8 cellular contexts compared by ENCODE assay signal in the genomic region with DNA sequence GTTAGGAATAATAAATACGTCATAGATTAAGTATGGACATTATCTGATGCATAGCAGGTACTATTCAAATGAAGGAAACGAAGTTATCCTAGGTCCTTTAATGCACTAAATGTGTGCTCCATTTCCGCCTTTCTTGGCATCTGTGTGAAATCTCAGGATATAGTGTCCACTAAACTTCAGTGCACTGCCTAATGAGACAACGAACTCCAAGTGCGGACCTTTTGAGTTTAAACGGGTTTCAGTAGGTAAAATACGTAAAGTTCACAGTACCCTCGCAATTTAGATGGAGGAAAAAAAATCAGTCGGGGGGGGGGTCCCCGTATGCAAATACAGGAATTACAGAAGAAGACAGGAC. TPM values are rescaled to one million over a fixed set of nuclear protein-coding genes. Genes with fewer than 3 reads are reported as not detected.
DNase-seq lines count a peak whose midpoint lies in the region; ATAC-seq and TF ChIP-seq lines count a peak whose summit lies in the region.

No MANE protein-coding gene starts in this region.

- 1% methylated on average over 10 of the region's 10 CpGs for WGBS in testis, 2 donors

- H3K27ac ChIP-seq in layer of hippocampus (ENCODE audit: low read depth, low read length) = peak overlapping the region; percentile 91
- peak overlapping the region; percentile 98 to 99 for H3K27ac ChIP-seq in testis

- H3K36me3 ChIP-seq in GM06990 (ENCODE audit: control insufficient read depth, insufficient read depth, low read length) (no peaks in the 10 kb centered on the region), testis (ENCODE audit: low read depth, missing control alignments) (no peaks in the 10 kb centered on the region)

- H3K27me3 ChIP-seq in GM06990 (replicated peaks; ENCODE audit: control insufficient read depth, insufficient read depth, low read length) (no peaks in the 10 kb centered on the region), layer of hippocampus (ENCODE audit: control insufficient read depth, insufficient read depth, low read length) (no peaks in the 10 kb centered on the region), testis (no peaks in the 10 kb centered on the region)

- no peak for DNase-seq in GM06990 (ENCODE audit: extremely low read depth, insufficient read length)
- DNase-seq in astrocyte of the cerebellum (ENCODE audit: low read depth) = peak; percentile 3
- DNase-seq in testis = no peak
- DNase-seq in posterior vena cava (ENCODE audit: low spot score) = no peak
- DNase-seq in NCI-H187 treated with DMSO at 0.1 percent for 48 hours (lab: John Stamatoyannopoulos, UW) = no peak
- no peak for DNase-seq in Ammon's horn (ENCODE audit: low spot score)

- intact Hi-C loops in testis (cut with DNase I; ENCODE audit: low total_unique reads) = no loop called here
- intact Hi-C loops in posterior vena cava (cut with DNase I) = no loop called here

- H3K9me3 ChIP-seq in testis = no peaks in the 10 kb centered on the region

- H3K4me1 ChIP-seq in testis = peaks cover 14% of the 10 kb centered on the region

- peak; percentile 1 for ATAC-seq in HG03066 (IDR thresholded peaks at IDR 0.05; ENCODE audit: low read depth, unreplicated experiment)

- in situ Hi-C loops in astrocyte of the cerebellum (cut with HindIII; ENCODE audit: low sequenced_read_pairs) = no loop called here

- H3K4me3 ChIP-seq in GM06990 (replicated peaks; ENCODE audit: low read depth, low read length) (peak overlapping the region; percentile 86), astrocyte of the cerebellum (ENCODE audit: low read depth, low read length) (peak overlapping the region; percentile 65), testis (peak overlapping the region; percentile 88)

- no peak for TF ChIP-seq POLR2A in testis (IDR thresholded peaks at IDR 0.05)

- TF ChIP-seq CTCF in GM06990 (IDR thresholded peaks at IDR 0.05; ENCODE audit: insufficient read depth, low read length, poor library complexity, severe bottlenecking) = no peak
- no peak for TF ChIP-seq CTCF in astrocyte of the cerebellum (IDR thresholded peaks at IDR 0.05; ENCODE audit: low read depth, low read length, missing control alignments)
- TF ChIP-seq CTCF in testis (IDR thresholded peaks at IDR 0.05) = no peak

RNA-seq across cellular contexts. Expression of a gene that starts 0.8 kb away (rescaled TPM):
- total RNA-seq in testis = 10 to 100 TPM; 30.5 to 33.7 TPM
- polyA plus RNA-seq in testis (ENCODE audit: insufficient read depth, low read depth, low replicate concordance) = 4.3 TPM
- 10 to 100 TPM; 14.3 to 15.1 TPM for total RNA-seq in posterior vena cava
